ENCODE assay signal across 23 cellular contexts in genomic region chr7:3069767-3070449, GRCh38. TPM values are rescaled to one million over a fixed set of nuclear protein-coding genes. Genes with fewer than 3 reads are reported as not detected.
A peak's percentile ranks its signal among the peaks of the same experiment; 100 is the strongest.
DNase-seq lines count a peak whose midpoint lies in the region; ATAC-seq and TF ChIP-seq lines count a peak whose summit lies in the region.
"Had no signal": no experiment of that assay in that cellular context is flagged by ENCODE, and none has a peak within 500 bp of the region (broad histone marks: within the 10 kb centered on the region; RNA-seq: fewer than 3 reads in every experiment).

No MANE protein-coding gene starts in this region.

- peaks cover 30% of the 10 kb centered on the region for H3K9me3 Mint-ChIP-seq in activated CD4-positive, alpha-beta T cell treated with anti-CD3 and anti-CD28 coated beads, Interleukin-2, amount 10 ng/mL, durations not matched to agents 7 days and 5 days
- peaks cover 8% of the 10 kb centered on the region for H3K9me3 Mint-ChIP-seq in CD8-positive, alpha-beta T cell
- H3K9me3 Mint-ChIP-seq in activated naive CD8-positive, alpha-beta T cell treated with anti-CD3 and anti-CD28 coated beads for 36 hours, result peaks cover 25% of the 10 kb centered on the region
- H3K9me3 Mint-ChIP-seq in neural crest cell, result peaks cover 14% of the 10 kb centered on the region

- H3K36me3 Mint-ChIP-seq in activated CD4-positive, alpha-beta T cell treated with anti-CD3 and anti-CD28 coated beads, Interleukin-2, amount 10 ng/mL, durations not matched to agents 7 days and 5 days (ENCODE audit: low read depth), result peaks cover 34% of the 10 kb centered on the region
- peaks cover 2% of the 10 kb centered on the region for H3K36me3 Mint-ChIP-seq in CD8-positive, alpha-beta T cell
- H3K36me3 Mint-ChIP-seq in activated naive CD8-positive, alpha-beta T cell treated with anti-CD3 and anti-CD28 coated beads for 36 hours, result peaks cover 26% of the 10 kb centered on the region
- H3K36me3 Mint-ChIP-seq in neural crest cell (ENCODE audit: low read depth), result peaks cover 4% of the 10 kb centered on the region

- peaks cover 62% of the 10 kb centered on the region for H3K4me1 ChIP-seq in CD8-positive, alpha-beta T cell (ENCODE audit: insufficient read depth, low read length)
- H3K4me1 ChIP-seq: lower lobe of right lung, upper lobe of left lung had no signal

- H3K4me3 ChIP-seq in CD8-positive, alpha-beta T cell (ENCODE audit: low read depth, low read length), result peak overlapping the region; percentile 3
- H3K4me3 ChIP-seq: GM23248, lower lobe of right lung, upper lobe of left lung had no signal

- no peaks in the 10 kb centered on the region for H3K27me3 Mint-ChIP-seq in activated CD4-positive, alpha-beta T cell treated with anti-CD3 and anti-CD28 coated beads, Interleukin-2, amount 10 ng/mL, durations not matched to agents 7 days and 5 days
- H3K27me3 Mint-ChIP-seq in CD8-positive, alpha-beta T cell (ENCODE audit: low read depth), result no peaks in the 10 kb centered on the region
- no peaks in the 10 kb centered on the region for H3K27me3 Mint-ChIP-seq in activated naive CD8-positive, alpha-beta T cell treated with anti-CD3 and anti-CD28 coated beads for 36 hours
- H3K27me3 Mint-ChIP-seq in neural crest cell (ENCODE audit: low read depth), result peaks cover 2% of the 10 kb centered on the region

- H3K36me3 ChIP-seq in CD8-positive, alpha-beta T cell (ENCODE audit: insufficient read depth, low read length), result no peaks in the 10 kb centered on the region
- H3K36me3 ChIP-seq: brain microvascular endothelial cell, lower lobe of right lung, upper lobe of left lung had no signal

- no peak overlapping the region for H3K27ac ChIP-seq in CD8-positive, alpha-beta T cell (ENCODE audit: low read depth, low read length)
- H3K27ac ChIP-seq: brain microvascular endothelial cell, GM23248, lower lobe of right lung, upper lobe of left lung had no signal

- TF ChIP-seq CTCF in CD8-positive, alpha-beta T cell (IDR thresholded peaks at IDR 0.05), result no peak
- no peak for TF ChIP-seq CTCF in neural crest cell (conservative IDR thresholded peaks at IDR 0.05)

- intact Hi-C loops in CD8-positive, alpha-beta T cell (cut with DNase I, micrococcal nuclease), result loop anchor here (2.0 to 10.0 kb wide), 6 partner anchors 19 to 235 kb away; partner anchors contain the start of gene SDK1 (in 1 of the 2)
- intact Hi-C loops in Right ventricle myocardium inferior (cut with DNase I), result no loop called here

- no peaks in the 10 kb centered on the region for H3K9me3 ChIP-seq in CD8-positive, alpha-beta T cell (ENCODE audit: low read length)
- H3K9me3 ChIP-seq: lower lobe of right lung had no signal

- peak overlapping the region; percentile 7 for H3K4me3 Mint-ChIP-seq in activated CD4-positive, alpha-beta T cell treated with anti-CD3 and anti-CD28 coated beads, Interleukin-2, amount 10 ng/mL, durations not matched to agents 7 days and 5 days
- H3K4me3 Mint-ChIP-seq in CD8-positive, alpha-beta T cell, result peak overlapping the region; percentile 68
- no peak overlapping the region for H3K4me3 Mint-ChIP-seq in activated naive CD8-positive, alpha-beta T cell treated with anti-CD3 and anti-CD28 coated beads for 36 hours
- no peak overlapping the region for H3K4me3 Mint-ChIP-seq in neural crest cell

- POLR2A ChIA-PET in activated CD4-positive, alpha-beta T cell treated with anti-CD3 and anti-CD28 coated beads, Interleukin-2, amount 10 ng/mL, durations not matched to agents 7 days and 5 days (lab: Charles Lee), result no interaction called here
- POLR2A ChIA-PET in CD8-positive, alpha-beta T cell (lab: Charles Lee), result interaction anchor here (0.9 to 9.5 kb wide), 7 partner anchors 12 to 116 kb away, joined by 3 to 67 read pairs (median 3); no protein-coding TSS in a partner anchor

- no peak for DNase-seq in activated CD4-positive, alpha-beta T cell treated with anti-CD3 and anti-CD28 coated beads, Interleukin-2, amount 10 ng/mL, durations not matched to agents 7 days and 5 days
- DNase-seq in activated CD4-positive, alpha-beta T cell treated with anti-CD3 and anti-CD28 coated beads, Interleukin-2, amount 50 U/mL, for 1 hour, result no peak
- no peak for DNase-seq in CD8-positive, alpha-beta T cell
- DNase-seq in activated naive CD8-positive, alpha-beta T cell treated with anti-CD3 and anti-CD28 coated beads for 36 hours, result no peak
- no peak for DNase-seq in neural crest cell (ENCODE audit: low read depth, low spot score)
- DNase-seq in Right ventricle myocardium inferior (ENCODE audit: missing footprints), result no peak
- DNase-seq in SW480 (ENCODE audit: low spot score), result no peak
- DNase-seq: activated CD4-positive, alpha-beta T cell treated with anti-CD3 and anti-CD28 coated beads for 1 hour; brain microvascular endothelial cell; effector CD8-positive, alpha-beta T cell; EL; foreskin melanocyte; GM23248; lower lobe of right lung; NCI-H1105 treated with DMSO at 0.1 percent for 48 hours; NCI-H2081; NCI-H446 treated with DMSO at 0.1 percent for 48 hours; occipital lobe; OCI-M1; SHP77; stimulated activated CD4-positive, alpha-beta T cell treated with anti-CD3 and anti-CD28 coated beads, Interleukin-4, amount 100 ng/mL, for 4 hours; upper lobe of left lung had no signal

- no peaks in the 10 kb centered on the region for H3K27me3 ChIP-seq in CD8-positive, alpha-beta T cell (ENCODE audit: insufficient read depth, low read length)
- H3K27me3 ChIP-seq: brain microvascular endothelial cell, upper lobe of left lung had no signal

- H3K4me1 Mint-ChIP-seq in activated CD4-positive, alpha-beta T cell treated with anti-CD3 and anti-CD28 coated beads, Interleukin-2, amount 10 ng/mL, durations not matched to agents 7 days and 5 days, result peaks cover 61% of the 10 kb centered on the region
- H3K4me1 Mint-ChIP-seq in CD8-positive, alpha-beta T cell (ENCODE audit: low read depth), result peaks cover 74% of the 10 kb centered on the region
- peaks cover 64% of the 10 kb centered on the region for H3K4me1 Mint-ChIP-seq in activated naive CD8-positive, alpha-beta T cell treated with anti-CD3 and anti-CD28 coated beads for 36 hours
- peaks cover 8% of the 10 kb centered on the region for H3K4me1 Mint-ChIP-seq in neural crest cell

- CTCF ChIA-PET in activated CD4-positive, alpha-beta T cell treated with anti-CD3 and anti-CD28 coated beads, Interleukin-2, amount 10 ng/mL, durations not matched to agents 7 days and 5 days (lab: Charles Lee), result interaction anchor here (0.8 to 2.1 kb wide), 7 partner anchors 21 to 123 kb away, joined by 3 to 7 read pairs (median 3); no protein-coding TSS in a partner anchor
- CTCF ChIA-PET in CD8-positive, alpha-beta T cell (lab: Charles Lee), result interaction anchor here (0.6 to 2.1 kb wide), 9 partner anchors 13 to 348 kb away, joined by 3 to 18 read pairs (median 5); no protein-coding TSS in a partner anchor

- peak overlapping the region; percentile 74 for H3K27ac Mint-ChIP-seq in activated CD4-positive, alpha-beta T cell treated with anti-CD3 and anti-CD28 coated beads, Interleukin-2, amount 10 ng/mL, durations not matched to agents 7 days and 5 days
- H3K27ac Mint-ChIP-seq in CD8-positive, alpha-beta T cell, result peak overlapping the region; percentile 85
- H3K27ac Mint-ChIP-seq in activated naive CD8-positive, alpha-beta T cell treated with anti-CD3 and anti-CD28 coated beads for 36 hours, result peak overlapping the region; percentile 40
- peak overlapping the region; percentile 20 for H3K27ac Mint-ChIP-seq in neural crest cell (ENCODE audit: unreplicated experiment)

- ATAC-seq in CD8-positive, alpha-beta T cell, result peak; percentile 19
- ATAC-seq in Right ventricle myocardium inferior (no peak), HG02885 (IDR thresholded peaks at IDR 0.05; ENCODE audit: poor library complexity, unreplicated experiment) (no peak)
- ATAC-seq: lower lobe of right lung had no signal

RNA-seq across cellular contexts. Expression of gene CARD11, which starts 26.2 kb away (rescaled TPM):
- 100 to 1,000 TPM; 160 to 167 TPM for total RNA-seq in activated CD4-positive, alpha-beta T cell treated with anti-CD3 and anti-CD28 coated beads, Interleukin-2, amount 10 ng/mL, durations not matched to agents 7 days and 5 days
- 100 to 1,000 TPM; 114 to 117 TPM for total RNA-seq in CD8-positive, alpha-beta T cell
- total RNA-seq in activated naive CD8-positive, alpha-beta T cell treated with anti-CD3 and anti-CD28 coated beads for 36 hours, result 100 to 1,000 TPM; 108 to 111 TPM
- total RNA-seq in neural crest cell, result 0.37 and 0.59 TPM in 2 replicates
- 0.41 TPM for total RNA-seq in Right ventricle myocardium inferior
- total RNA-seq: GM23248 had no signal

Comparison
In these comparisons a context has a peak if more than half of its experiments do, and no peak if none do; other contexts are left out.
1. H3K27ac Mint-ChIP-seq: peak in every context shown above with its lines; median percentile 85 in CD8-positive, alpha-beta T cell; 74 in activated CD4-positive, alpha-beta T cell treated with anti-CD3 and anti-CD28 coated beads, Interleukin-2, amount 10 ng/mL, durations not matched to agents 7 days and 5 days; 40 in activated naive CD8-positive, alpha-beta T cell treated with anti-CD3 and anti-CD28 coated beads for 36 hours; 20 in neural crest cell.
2. H3K4me3 Mint-ChIP-seq: peak in activated CD4-positive, alpha-beta T cell treated with anti-CD3 and anti-CD28 coated beads, Interleukin-2, amount 10 ng/mL, durations not matched to agents 7 days and 5 days (single experiment) and CD8-positive, alpha-beta T cell (single experiment); none in activated naive CD8-positive, alpha-beta T cell treated with anti-CD3 and anti-CD28 coated beads for 36 hours (single experiment) and neural crest cell (single experiment).
3. RNA of gene CARD11, which starts 26.2 kb away (total RNA-seq): 160 to 167 TPM in activated CD4-positive, alpha-beta T cell treated with anti-CD3 and anti-CD28 coated beads, Interleukin-2, amount 10 ng/mL, durations not matched to agents 7 days and 5 days, 114 to 117 TPM in CD8-positive, alpha-beta T cell and 108 to 111 TPM in activated naive CD8-positive, alpha-beta T cell treated with anti-CD3 and anti-CD28 coated beads for 36 hours; 0.41 TPM in Right ventricle myocardium inferior (single experiment) and 0.37 to 0.59 TPM in neural crest cell; every median in the first group is over 10 times any median in the second.